8 cellular contexts compared by ENCODE assay signal in genomic region chr3:56923546-56924224, GRCh38.
DNase-seq lines count a peak whose midpoint lies in the region; ATAC-seq, FAIRE-seq and TF ChIP-seq lines count a peak whose summit lies in the region.

No MANE protein-coding gene starts in this region.

- H3K27me3 Mint-ChIP-seq in activated CD4-positive, alpha-beta memory T cell treated with anti-CD3 and anti-CD28 coated beads, Interleukin-2, amount 10 ng/mL, durations not matched to agents 7 days and 5 days, result no peaks in the 10 kb centered on the region

- H3K4me1 ChIP-seq in small intestine (ENCODE audit: control insufficient read depth in 2 of 2, insufficient read depth in 1 of 2, low read depth in 1 of 2, low read length in 1 of 2), result peaks cover 0 to 9% of the 10 kb centered on the region in 2 donors

- POLR2A ChIA-PET in activated CD4-positive, alpha-beta memory T cell treated with anti-CD3 and anti-CD28 coated beads, Interleukin-2, amount 10 ng/mL, durations not matched to agents 7 days and 5 days (lab: Charles Lee), result interaction anchor here (0.9 to 1.6 kb wide), 4 partner anchors 46 to 241 kb away, joined by 3 to 4 read pairs (median 4); no protein-coding TSS in a partner anchor

- no peaks in the 10 kb centered on the region for H3K27me3 ChIP-seq in small intestine (ENCODE audit: control insufficient read depth in 2 of 2, insufficient read depth in 2 of 2, low read length in 2 of 2)

- H3K36me3 ChIP-seq in small intestine (ENCODE audit: control insufficient read depth in 2 of 2, insufficient read depth in 2 of 2, low read length in 2 of 2), result no peaks in the 10 kb centered on the region

- peaks cover 65% of the 10 kb centered on the region for H3K4me1 Mint-ChIP-seq in activated CD4-positive, alpha-beta memory T cell treated with anti-CD3 and anti-CD28 coated beads, Interleukin-2, amount 10 ng/mL, durations not matched to agents 7 days and 5 days

- DNase-seq in activated T-cell treated with anti-CD3 and anti-CD28 coated beads for 1 hour (ENCODE audit: low read depth) (peak; percentile 11), activated T-cell treated with anti-CD3 and anti-CD28 coated beads for 4 hours (no peak), globus pallidus (ENCODE audit: low spot score) (peak; percentile 50), small intestine (peak; percentile 76), GM20000 (ENCODE audit: low spot score) (no peak)
- peak; percentile 51 for DNase-seq in activated CD4-positive, alpha-beta memory T cell treated with anti-CD3 and anti-CD28 coated beads, Interleukin-2, amount 10 ng/mL, durations not matched to agents 7 days and 5 days

- H3K4me3 ChIP-seq in small intestine (ENCODE audit: low read depth in 1 of 2, low read length in 2 of 2), result no peak overlapping the region

- TF ChIP-seq CTCF in GM20000 (IDR thresholded peaks at IDR 0.05; ENCODE audit: extremely low read depth, missing control alignments), result no peak

- no peaks in the 10 kb centered on the region for H3K9me3 ChIP-seq in small intestine (ENCODE audit: control insufficient read depth, low read depth)

- no peaks in the 10 kb centered on the region for H3K36me3 Mint-ChIP-seq in activated CD4-positive, alpha-beta memory T cell treated with anti-CD3 and anti-CD28 coated beads, Interleukin-2, amount 10 ng/mL, durations not matched to agents 7 days and 5 days (ENCODE audit: low read depth)

- H3K9me3 Mint-ChIP-seq in activated CD4-positive, alpha-beta memory T cell treated with anti-CD3 and anti-CD28 coated beads, Interleukin-2, amount 10 ng/mL, durations not matched to agents 7 days and 5 days, result no peaks in the 10 kb centered on the region

- H3K27ac ChIP-seq in small intestine (ENCODE audit: low read depth in 1 of 2, low read length in 1 of 2), result peak overlapping the region in 1 of 2 donors; percentile 87

- no peak for FAIRE-seq in small intestine (lab: Jason Lieb, UNC)

- H3K27ac Mint-ChIP-seq in activated CD4-positive, alpha-beta memory T cell treated with anti-CD3 and anti-CD28 coated beads, Interleukin-2, amount 10 ng/mL, durations not matched to agents 7 days and 5 days, result peak overlapping the region; percentile 73

- CTCF ChIA-PET in activated CD4-positive, alpha-beta memory T cell treated with anti-CD3 and anti-CD28 coated beads, Interleukin-2, amount 10 ng/mL, durations not matched to agents 7 days and 5 days (lab: Charles Lee), result no interaction called here

- WGBS in small intestine, 3 donors, result 1 to 6% (median 2%) methylated on average over 3 of the region's 3 CpGs

- peak overlapping the region; percentile 12 for H3K4me3 Mint-ChIP-seq in activated CD4-positive, alpha-beta memory T cell treated with anti-CD3 and anti-CD28 coated beads, Interleukin-2, amount 10 ng/mL, durations not matched to agents 7 days and 5 days

- ATAC-seq in HG03442 (IDR thresholded peaks at IDR 0.05; ENCODE audit: unreplicated experiment), result no peak
- ATAC-seq in GM18907 (IDR thresholded peaks at IDR 0.05; ENCODE audit: unreplicated experiment), result no peak

Comparison
In these comparisons a context has a peak if more than half of its experiments do, and no peak if none do; other contexts are left out.
1. DNase-seq: peak in activated T-cell treated with anti-CD3 and anti-CD28 coated beads for 1 hour (single experiment), activated CD4-positive, alpha-beta memory T cell treated with anti-CD3 and anti-CD28 coated beads, Interleukin-2, amount 10 ng/mL, durations not matched to agents 7 days and 5 days (single experiment), globus pallidus (single experiment) and small intestine (single experiment); none in activated T-cell treated with anti-CD3 and anti-CD28 coated beads for 4 hours (single experiment) and GM20000 (single experiment).